In genomic region chr11:16390826-16391225, GRCh38 we compare ENCODE assay signal across 8 cellular contexts. TPM values are rescaled to one million over a fixed set of nuclear protein-coding genes. Genes with fewer than 3 reads are reported as not detected.
"Had no signal": no experiment of that assay in that cellular context is flagged by ENCODE, and none has a peak within 500 bp of the region (broad histone marks: within the 10 kb centered on the region; RNA-seq: fewer than 3 reads in every experiment).

No MANE protein-coding gene starts in this region.

RNA-seq across cellular contexts. Expression of gene SOX6, which starts 34.5 kb away (rescaled TPM):
- total RNA-seq: activated B cell treated with CpG ODN at 0.5 μM for 24 hours; activated CD4-positive, alpha-beta memory T cell treated with anti-CD3 and anti-CD28 coated beads for 36 hours; activated CD4-positive, alpha-beta memory T cell treated with anti-CD3 and anti-CD28 coated beads, Interleukin-2, amount 10 ng/mL, durations not matched to agents 7 days and 5 days; activated CD4-positive, alpha-beta T cell treated with anti-CD3 and anti-CD28 coated beads, Interleukin-2, amount 10 ng/mL, durations not matched to agents 24 days and 14 days; activated CD4-positive, alpha-beta T cell treated with anti-CD3 and anti-CD28 coated beads, Interleukin-2, amount 10 ng/mL, durations not matched to agents 7 days and 5 days; activated CD8-positive, alpha-beta memory T cell treated with anti-CD3 and anti-CD28 coated beads for 36 hours; activated CD8-positive, alpha-beta T cell treated with anti-CD3 and anti-CD28 coated beads, Interleukin-2, amount 10 ng/mL, durations not matched to agents 7 days and 5 days; T-helper 2 cell treated with Interferon-gamma antibody and Interleukin-4, amounts not matched to agents 100 ng/mL and 5 ng/mL, for 36 hours had no signal
